Comparison of ENCODE assay signal across 1 cellular context in the genomic region with DNA sequence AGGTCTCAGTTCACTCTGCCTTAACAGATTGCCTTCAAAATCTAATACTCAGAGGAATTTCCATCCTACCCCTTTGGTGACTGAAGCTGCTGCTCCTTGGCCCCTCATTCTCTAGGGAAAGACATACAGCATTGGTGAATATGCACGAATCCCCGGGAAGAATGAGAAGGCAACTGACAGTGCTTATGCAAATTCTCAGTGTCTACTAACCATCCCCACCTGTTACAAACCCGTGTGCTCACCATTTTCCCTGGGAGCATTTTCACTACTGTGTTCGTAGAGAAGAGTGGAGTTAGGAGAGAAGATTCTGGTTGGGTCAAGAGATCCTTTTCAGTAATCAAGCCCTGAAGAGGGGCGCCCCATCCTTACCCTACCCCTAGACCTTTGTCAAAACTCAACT.
TF ChIP-seq lines count a peak whose summit lies in the region.

No MANE protein-coding gene starts in this region.

TF ChIP-seq in GM12878, 131 proteins besides CTCF, POLR2A, EP300 and RAD21 (continued from another document):
- TF ChIP-seq PAX8 (IDR thresholded peaks at IDR 0.05), result no peak
- TF ChIP-seq FOXM1 (IDR thresholded peaks at IDR 0.05; ENCODE audit: low read depth, low read length), result no peak
- no peak for TF ChIP-seq YBX1 (IDR thresholded peaks at IDR 0.05)
